In the genomic region with DNA sequence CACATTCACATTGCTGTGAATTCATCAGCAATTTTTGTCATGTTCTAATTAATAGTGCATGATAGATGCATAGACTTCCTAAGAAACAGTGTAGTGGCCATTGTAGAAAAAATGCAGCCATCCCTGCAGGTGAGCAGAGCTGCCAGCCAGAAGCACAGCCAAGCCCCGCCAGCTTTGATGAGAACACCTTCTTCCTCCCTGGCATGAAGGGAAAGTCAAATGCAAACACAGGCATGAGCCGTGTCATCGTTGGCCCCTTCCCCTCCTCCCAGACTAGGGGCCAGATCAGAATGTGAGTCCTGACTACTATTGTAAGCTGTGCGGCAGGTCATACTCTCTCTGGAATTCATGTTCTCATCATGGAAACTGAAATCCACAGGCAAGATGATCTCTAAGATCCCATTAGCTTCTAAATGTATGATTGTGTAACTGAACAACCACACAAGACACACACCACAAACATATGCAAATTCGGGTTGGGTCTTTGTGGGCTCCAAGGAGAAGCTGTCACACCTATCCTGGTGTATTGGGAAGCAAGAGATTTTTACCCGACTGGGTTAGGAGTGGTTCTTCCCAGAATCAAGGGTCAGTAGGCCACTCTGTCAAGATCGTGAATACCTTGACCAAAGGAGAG, we compare ENCODE assay signal across 27 cellular contexts. TPM values are rescaled to one million over a fixed set of nuclear protein-coding genes. Genes with fewer than 3 reads are reported as not detected.
"Had no signal": no experiment of that assay in that cellular context is flagged by ENCODE, and none has a peak within 500 bp of the region (broad histone marks: within the 10 kb centered on the region; RNA-seq: fewer than 3 reads in every experiment).

No MANE protein-coding gene starts in this region.

- H3K36me3 ChIP-seq: cardiac muscle cell, heart left ventricle, right lobe of liver, stomach, suprapubic skin, tibial nerve had no signal

- H3K9me3 Mint-ChIP-seq: activated CD4-positive, alpha-beta memory T cell treated with anti-CD3 and anti-CD28 coated beads for 36 hours; stimulated activated memory B cell treated with anti-CD40 and anti-IgM and Interleukin-4, amounts not matched to agents 10 μg/mL and 1 μg/mL and 100 μg/mL, for 72 hours had no signal

- H3K4me3 Mint-ChIP-seq: activated CD4-positive, alpha-beta memory T cell treated with anti-CD3 and anti-CD28 coated beads for 36 hours; stimulated activated memory B cell treated with anti-CD40 and anti-IgM and Interleukin-4, amounts not matched to agents 10 μg/mL and 1 μg/mL and 100 μg/mL, for 72 hours; T-helper 17 cell had no signal

- H3K27ac Mint-ChIP-seq: activated CD4-positive, alpha-beta memory T cell treated with anti-CD3 and anti-CD28 coated beads for 36 hours; stimulated activated memory B cell treated with anti-CD40 and anti-IgM and Interleukin-4, amounts not matched to agents 10 μg/mL and 1 μg/mL and 100 μg/mL, for 72 hours; T-helper 17 cell had no signal

- DNase-seq: activated CD4-positive, alpha-beta memory T cell treated with anti-CD3 and anti-CD28 coated beads for 36 hours; activated CD4-positive, alpha-beta T cell treated with anti-CD3 and anti-CD28 coated beads for 48 hours; activated CD4-positive, CD25-positive, alpha-beta regulatory T cell; activated naive CD4-positive, alpha-beta T cell treated with Interleukin-2 at 50 U/mL for 16 hours; activated T-cell treated with anti-CD3 and anti-CD28 coated beads for 4 hours; cortex of kidney; heart left ventricle; mesenchymal stem cell; mucosa of descending colon; nucleus accumbens; right lobe of liver; small intestine; stimulated activated CD4-positive, alpha-beta T cell treated with anti-CD3 and anti-CD28 coated beads, Interleukin-15, amount 100 ng/mL, for 24 hours; stomach; T-helper 17 cell had no signal

- H3K4me3 ChIP-seq: cardiac muscle cell, heart left ventricle, mucosa of descending colon, right lobe of liver, stomach, suprapubic skin, tibial nerve had no signal

- H3K27ac ChIP-seq: cardiac muscle cell, heart left ventricle, right lobe of liver, stomach, suprapubic skin, tibial nerve had no signal

- H3K9me3 ChIP-seq: heart left ventricle, mucosa of descending colon, right lobe of liver, stomach, suprapubic skin, tibial nerve had no signal

- FAIRE-seq: endometrium, islet of Langerhans, small intestine, urothelium cell line had no signal

- H3K36me3 Mint-ChIP-seq: activated CD4-positive, alpha-beta memory T cell treated with anti-CD3 and anti-CD28 coated beads for 36 hours; stimulated activated memory B cell treated with anti-CD40 and anti-IgM and Interleukin-4, amounts not matched to agents 10 μg/mL and 1 μg/mL and 100 μg/mL, for 72 hours had no signal

- ATAC-seq: heart left ventricle; left colon; mucosa of descending colon; right lobe of liver; stimulated activated memory B cell treated with anti-CD40 and anti-IgM and Interleukin-4, amounts not matched to agents 10 μg/mL and 1 μg/mL and 100 μg/mL, for 72 hours; T-helper 17 cell had no signal

- H3K27me3 ChIP-seq: right lobe of liver, suprapubic skin had no signal

RNA-seq across cellular contexts. Expression of gene AQP2, which starts 2.8 kb away (rescaled TPM):
- total RNA-seq: activated CD4-positive, alpha-beta memory T cell treated with anti-CD3 and anti-CD28 coated beads for 36 hours; cardiac muscle cell; cerebellum; epithelial cell of proximal tubule; fibroblast of villous mesenchyme; heart left ventricle; left colon; mucosa of descending colon; right lobe of liver; T-helper 17 cell; tibial nerve had no signal
- polyA plus RNA-seq: cardiac muscle cell, heart left ventricle, neural cell, small intestine, stomach had no signal

RNA-seq across cellular contexts. Expression of gene AQP5, which starts 14.0 kb away (rescaled TPM):
- total RNA-seq: activated CD4-positive, alpha-beta memory T cell treated with anti-CD3 and anti-CD28 coated beads for 36 hours; epithelial cell of proximal tubule; fibroblast of villous mesenchyme; left colon; mucosa of descending colon; right lobe of liver; T-helper 17 cell had no signal
- polyA plus RNA-seq: neural cell had no signal

RNA-seq across cellular contexts. Expression of gene AQP6, which starts 25.0 kb away (rescaled TPM):
- total RNA-seq: activated CD4-positive, alpha-beta memory T cell treated with anti-CD3 and anti-CD28 coated beads for 36 hours; epithelial cell of proximal tubule; fibroblast of villous mesenchyme; heart left ventricle; left colon; suprapubic skin; T-helper 17 cell had no signal
- polyA plus RNA-seq: neural cell had no signal

RNA-seq across cellular contexts. Expression of gene FAIM2, which starts 44.0 kb away (rescaled TPM):
- total RNA-seq: epithelial cell of proximal tubule had no signal
